In genomic region chr5:39256472-39256871, GRCh38 we compare ENCODE assay signal across 8 cellular contexts. TPM values are rescaled to one million over a fixed set of nuclear protein-coding genes. Genes with fewer than 3 reads are reported as not detected.
DNase-seq lines count a peak whose midpoint lies in the region; ATAC-seq and TF ChIP-seq lines count a peak whose summit lies in the region.

No MANE protein-coding gene starts in this region.

- H3K27ac Mint-ChIP-seq in activated T-helper 2 cell treated with anti-CD3 and anti-CD28 coated beads, Interferon-gamma antibody, Interleukin-2, Interleukin-4, amounts not matched to agents 10 μg/mL and 5 μg/mL and 100 μg/mL, durations not matched to agents 14 hours and 24 hours and 36 hours = no peak overlapping the region

- POLR2A ChIA-PET in PC-9 (lab: Charles Lee; ENCODE audit: unreplicated experiment) = interaction anchor here (0.6 kb wide), 1 partner anchor 1542 kb away, joined by 4 read pairs; no protein-coding TSS in a partner anchor

- no peaks in the 10 kb centered on the region for H3K9me3 ChIP-seq in PC-9 (ENCODE audit: insufficient read depth, low read depth)

- no peaks in the 10 kb centered on the region for H4K20me1 ChIP-seq in PC-9 (ENCODE audit: insufficient read depth)

- no TSS peak for BruUV-seq in PC-9 (replicated peaks; lab: Mats Ljungman, UMichigan)

- H3K4me1 ChIP-seq in PC-9 (replicated peaks; ENCODE audit: insufficient read depth) = peaks cover 13% of the 10 kb centered on the region

- no peaks in the 10 kb centered on the region for H3K79me2 ChIP-seq in PC-9 (ENCODE audit: low read depth)

- H3K36me3 ChIP-seq in PC-9 (ENCODE audit: low read depth) = no peaks in the 10 kb centered on the region

- H3K9me3 Mint-ChIP-seq in activated T-helper 2 cell treated with anti-CD3 and anti-CD28 coated beads, Interferon-gamma antibody, Interleukin-2, Interleukin-4, amounts not matched to agents 10 μg/mL and 5 μg/mL and 100 μg/mL, durations not matched to agents 14 hours and 24 hours and 36 hours = no peaks in the 10 kb centered on the region

- no peaks in the 10 kb centered on the region for H3K9me2 ChIP-seq in PC-9 (ENCODE audit: insufficient read depth)

- H3K27ac ChIP-seq in PC-9 = peak overlapping the region; percentile 62

- TF ChIP-seq CTCF in AG09309 (IDR thresholded peaks at IDR 0.05; ENCODE audit: control insufficient read depth, insufficient read depth, low read depth, low read length, missing control alignments) (no peak), PC-9 (conservative IDR thresholded peaks at IDR 0.05) (no peak)

- H3K4me2 ChIP-seq in PC-9 = peak overlapping the region; percentile 66

- DNase-seq in AG09309 (ENCODE audit: low read depth) (peak; percentile 66), PC-9 (peak; percentile 26 to 80), glomerular visceral epithelial cell (ENCODE audit: extremely low spot score) (peak; percentile 70), occipital lobe (lab: John Stamatoyannopoulos, UW) (no peak)
- no peak for DNase-seq in central memory CD4-positive, alpha-beta T cell
- DNase-seq in activated T-helper 2 cell treated with anti-CD3 and anti-CD28 coated beads, Interferon-gamma antibody, Interleukin-2, Interleukin-4, amounts not matched to agents 10 μg/mL and 5 μg/mL and 100 μg/mL, durations not matched to agents 14 hours and 24 hours and 36 hours (ENCODE audit: low spot score) = no peak

- H3K27me3 ChIP-seq in PC-9 (ENCODE audit: insufficient read depth, low read depth) = no peaks in the 10 kb centered on the region

- no peaks in the 10 kb centered on the region for H3K27me3 Mint-ChIP-seq in activated T-helper 2 cell treated with anti-CD3 and anti-CD28 coated beads, Interferon-gamma antibody, Interleukin-2, Interleukin-4, amounts not matched to agents 10 μg/mL and 5 μg/mL and 100 μg/mL, durations not matched to agents 14 hours and 24 hours and 36 hours (ENCODE audit: low read depth)

- intact Hi-C loops in PC-9 (cut with micrococcal nuclease; ENCODE audit: unreplicated experiment) = no loop called here
- intact Hi-C loops in activated T-helper 2 cell treated with anti-CD3 and anti-CD28 coated beads, Interferon-gamma antibody, Interleukin-2, Interleukin-4, amounts not matched to agents 10 μg/mL and 5 μg/mL and 100 μg/mL, durations not matched to agents 14 hours and 24 hours and 36 hours (cut with micrococcal nuclease) = loop anchor here (2.0 kb wide), 2 partner anchors 16 to 26 kb away; no protein-coding TSS in a partner anchor

- CTCF ChIA-PET in PC-9 (lab: Charles Lee) = interaction anchor here (0.6 kb wide), 2 partner anchors 25 to 1035 kb away, joined by 3 to 4 read pairs; no protein-coding TSS in a partner anchor

- H2AFZ ChIP-seq in PC-9 = peak overlapping the region; percentile 44

- no peak overlapping the region; the same call in 1 of the 2 replicates for H3K4me3 ChIP-seq in AG09309 (ENCODE audit: control insufficient read depth, low read depth, low read length)
- peak overlapping the region; percentile 32; the same call in 1 of the 2 replicates for H3K4me3 ChIP-seq in PC-9

- peaks cover 19% of the 10 kb centered on the region for H3K4me1 Mint-ChIP-seq in activated T-helper 2 cell treated with anti-CD3 and anti-CD28 coated beads, Interferon-gamma antibody, Interleukin-2, Interleukin-4, amounts not matched to agents 10 μg/mL and 5 μg/mL and 100 μg/mL, durations not matched to agents 14 hours and 24 hours and 36 hours (ENCODE audit: low read depth)

- no peak overlapping the region for H3K4me3 Mint-ChIP-seq in activated T-helper 2 cell treated with anti-CD3 and anti-CD28 coated beads, Interferon-gamma antibody, Interleukin-2, Interleukin-4, amounts not matched to agents 10 μg/mL and 5 μg/mL and 100 μg/mL, durations not matched to agents 14 hours and 24 hours and 36 hours (ENCODE audit: low read depth)

- no peaks in the 10 kb centered on the region for H3F3A ChIP-seq in PC-9 (ENCODE audit: insufficient read depth, low read depth)

- H3K36me3 Mint-ChIP-seq in activated T-helper 2 cell treated with anti-CD3 and anti-CD28 coated beads, Interferon-gamma antibody, Interleukin-2, Interleukin-4, amounts not matched to agents 10 μg/mL and 5 μg/mL and 100 μg/mL, durations not matched to agents 14 hours and 24 hours and 36 hours (ENCODE audit: low read depth) = no peaks in the 10 kb centered on the region

- peak; percentile 66 for ATAC-seq in GM19395 (IDR thresholded peaks at IDR 0.05; ENCODE audit: unreplicated experiment)
- no peak for ATAC-seq in GM19023 (IDR thresholded peaks at IDR 0.05; ENCODE audit: unreplicated experiment)

RNA-seq across cellular contexts. Expression of gene FYB1, which starts 37.1 kb away (rescaled TPM):
- total RNA-seq in PC-9 (2021) = 7.1 and 10.5 TPM in 2 replicates
- 66.4 and 70.7 TPM in 2 replicates for total RNA-seq in activated T-helper 2 cell treated with anti-CD3 and anti-CD28 coated beads, Interferon-gamma antibody, Interleukin-2, Interleukin-4, amounts not matched to agents 10 μg/mL and 5 μg/mL and 100 μg/mL, durations not matched to agents 14 hours and 24 hours and 36 hours
- total RNA-seq in occipital lobe = 1.4 TPM

Comparison
In these comparisons a context has a peak if more than half of its experiments do, and no peak if none do; other contexts are left out.
1. DNase-seq: peak in AG09309 (single experiment), PC-9 (2 of 2) and glomerular visceral epithelial cell (single experiment); none in central memory CD4-positive, alpha-beta T cell (single experiment), activated T-helper 2 cell treated with anti-CD3 and anti-CD28 coated beads, Interferon-gamma antibody, Interleukin-2, Interleukin-4, amounts not matched to agents 10 μg/mL and 5 μg/mL and 100 μg/mL, durations not matched to agents 14 hours and 24 hours and 36 hours (single experiment) and occipital lobe (single experiment).